Comparison of ENCODE assay signal across 17 cellular contexts in the genomic region with DNA sequence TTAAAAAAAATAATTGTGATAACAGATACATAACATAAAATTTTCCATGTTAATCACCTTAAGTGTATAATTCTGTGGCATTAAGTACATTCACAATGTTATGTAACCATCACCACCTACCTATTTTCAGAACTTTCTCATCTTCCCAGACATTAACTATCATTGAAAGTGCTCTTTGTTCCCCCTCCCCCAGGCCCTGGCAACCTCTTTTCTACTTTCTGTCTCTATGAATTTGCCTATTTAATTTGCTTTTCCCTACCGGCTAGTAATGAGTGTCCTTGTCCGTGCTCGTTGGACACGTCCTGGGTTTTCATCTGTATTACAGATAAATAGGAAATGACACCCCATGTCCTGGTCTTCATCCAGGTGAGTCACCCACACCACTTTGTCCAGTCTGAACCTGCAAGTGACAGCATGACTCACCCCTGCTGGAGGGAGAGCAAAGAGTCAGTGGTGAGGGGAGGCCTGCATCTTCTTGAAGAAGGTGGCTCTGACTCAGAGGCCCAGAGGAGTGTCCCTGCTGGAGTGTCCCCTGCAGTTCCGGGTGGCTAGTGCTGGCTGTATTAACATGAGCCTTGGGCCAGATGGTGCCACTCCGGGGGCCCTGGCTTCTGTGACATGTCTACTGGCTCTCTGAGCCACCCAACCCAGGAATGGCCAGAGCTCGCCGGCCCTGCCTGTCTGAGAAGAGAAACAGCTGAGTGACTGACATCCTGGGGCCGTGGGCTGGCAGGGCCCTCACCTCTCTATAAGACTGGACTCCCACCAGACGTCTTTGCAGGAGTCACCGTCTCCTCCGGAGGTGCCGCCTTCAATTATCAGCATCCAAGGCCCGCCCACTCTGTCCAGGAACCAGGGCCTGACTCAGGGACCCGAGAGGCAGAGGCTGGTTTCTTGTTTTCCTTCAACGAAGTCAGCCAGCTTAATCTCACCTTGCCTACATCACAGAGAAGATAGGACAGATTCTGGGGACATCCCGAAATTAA.
DNase-seq lines count a peak whose midpoint lies in the region; ATAC-seq and TF ChIP-seq lines count a peak whose summit lies in the region.
"Had no signal": no experiment of that assay in that cellular context is flagged by ENCODE, and none has a peak within 500 bp of the region (broad histone marks: within the 10 kb centered on the region; RNA-seq: fewer than 3 reads in every experiment).

No MANE protein-coding gene starts in this region.

- TF ChIP-seq CTCF in H9 (conservative IDR thresholded peaks at IDR 0.05): no peak
- no peak for TF ChIP-seq CTCF in fibroblast of pulmonary artery (IDR thresholded peaks at IDR 0.05; ENCODE audit: low read length, missing control alignments)

- H4K91ac ChIP-seq in H9 (ENCODE audit: insufficient read length, low read depth, low read length): no peak overlapping the region

- no peak overlapping the region for H4K5ac ChIP-seq in H9 (ENCODE audit: insufficient read length, low read depth, low read length)

- H3K4me3 ChIP-seq in fibroblast of pulmonary artery (replicated peaks; ENCODE audit: low read depth, low read length): no peak overlapping the region
- H3K4me3 ChIP-seq: tibial artery had no signal

- H3K27ac ChIP-seq in H9 (ENCODE audit: insufficient read length, low read depth, low read length): no peak overlapping the region
- H3K27ac ChIP-seq: tibial artery had no signal

- no peak overlapping the region for H4K8ac ChIP-seq in H9 (replicated peaks; ENCODE audit: insufficient read length, low read depth, low read length)

- H2AFZ ChIP-seq in H9 (ENCODE audit: low read length): no peak overlapping the region

- H2BK12ac ChIP-seq in H9 (ENCODE audit: insufficient read length, low read depth, low read length): no peak overlapping the region

- no peaks in the 10 kb centered on the region for H4K20me1 ChIP-seq in H9 (ENCODE audit: control insufficient read depth, insufficient read depth, insufficient read length)

- WGBS in H9 (ENCODE audit: extremely low coverage, insufficient read length, low lambda C conversion rate): no CpG with 5 or more reads among the region's 17 CpGs

- H3K79me2 ChIP-seq in H9 (ENCODE audit: insufficient read depth, low read length): no peaks in the 10 kb centered on the region

- H3K14ac ChIP-seq in H9 (ENCODE audit: insufficient read depth, low read length): no peak overlapping the region

- H3K4me1 ChIP-seq in H9 (ENCODE audit: insufficient read depth, low read length): peaks cover 11% of the 10 kb centered on the region; the same call in 1 of the 2 replicates
- H3K4me1 ChIP-seq: tibial artery had no signal

- H3K9ac ChIP-seq in H9 (ENCODE audit: extremely low read depth, insufficient read length, low read length): no peak overlapping the region

- H3K27me3 Mint-ChIP-seq in H9 (ENCODE audit: low read depth): peaks cover 2% of the 10 kb centered on the region

- H3K23ac ChIP-seq in H9 (ENCODE audit: insufficient read length, low read depth, low read length): no peak overlapping the region

- no peaks in the 10 kb centered on the region for H3K27me3 ChIP-seq in H9 (ENCODE audit: insufficient read depth, low read length)

- no peak overlapping the region for H2BK5ac ChIP-seq in H9 (ENCODE audit: insufficient read length, low read length)

- no peak overlapping the region for H3T11ph ChIP-seq in H9 (ENCODE audit: low read length)

- no peaks in the 10 kb centered on the region for H3K79me1 ChIP-seq in H9 (ENCODE audit: insufficient read depth, low read depth, low read length, poor library complexity, severe bottlenecking)

- H3K4me2 ChIP-seq in H9 (ENCODE audit: insufficient read depth, insufficient read length, low read length): no peak overlapping the region

- no peak overlapping the region for H2BK20ac ChIP-seq in H9 (ENCODE audit: low read depth, low read length, poor library complexity, severe bottlenecking)

- no peak overlapping the region for H2BK120ac ChIP-seq in H9 (ENCODE audit: low read depth, low read length, poor library complexity, severe bottlenecking)

- peak overlapping the region in 2 of 3 experiments; percentile 1 to 77; a peak in 3 of 7 replicates for H3K27ac Mint-ChIP-seq in H9
- H3K27ac Mint-ChIP-seq: natural killer cell treated with Interleukin-12 subunit alpha and Interleukin-12 subunit beta and Interleukin-15 and Interleukin-18, amount 100 ng/mL, for 72 hours had no signal

- H3K9me3 Mint-ChIP-seq in H9: peaks cover 0 to 3% of the 10 kb centered on the region in 2 experiments; a peak in 3 of 5 replicates
- H3K9me3 Mint-ChIP-seq: central memory CD8-positive, alpha-beta T cell; natural killer cell treated with Interleukin-12 subunit alpha and Interleukin-12 subunit beta and Interleukin-15 and Interleukin-18, amount 100 ng/mL, for 72 hours had no signal

- H3K4me1 Mint-ChIP-seq in H9: peaks cover 66 to 74% of the 10 kb centered on the region in 2 experiments
- H3K4me1 Mint-ChIP-seq: central memory CD8-positive, alpha-beta T cell had no signal

- H3K9me3 ChIP-seq in H9 (ENCODE audit: control insufficient read depth, low read depth, low read length): no peaks in the 10 kb centered on the region
- H3K9me3 ChIP-seq: tibial artery had no signal

- no peak overlapping the region for H3K4me3 Mint-ChIP-seq in H9
- H3K4me3 Mint-ChIP-seq: central memory CD8-positive, alpha-beta T cell; natural killer cell treated with Interleukin-12 subunit alpha and Interleukin-12 subunit beta and Interleukin-15 and Interleukin-18, amount 100 ng/mL, for 72 hours had no signal

- no peaks in the 10 kb centered on the region for H3K23me2 ChIP-seq in H9 (ENCODE audit: insufficient read length, low read depth, low read length, poor library complexity, severe bottlenecking)

- H3K4ac ChIP-seq in H9 (ENCODE audit: low read depth, low read length): no peak overlapping the region

- H2AK5ac ChIP-seq in H9 (ENCODE audit: insufficient read length, low read length): no peak overlapping the region

- no peak for ATAC-seq in GM19467 (IDR thresholded peaks at IDR 0.05; ENCODE audit: unreplicated experiment)
- ATAC-seq: left ventricle myocardium superior; natural killer cell treated with Interleukin-12 subunit alpha and Interleukin-12 subunit beta and Interleukin-15 and Interleukin-18, amount 100 ng/mL, for 72 hours had no signal

- H3K18ac ChIP-seq in H9 (ENCODE audit: insufficient read length, low read depth, low read length): no peak overlapping the region

- H3K36me3 Mint-ChIP-seq in H9 (ENCODE audit: insufficient read depth in 1 of 3, low read depth in 3 of 3): peaks cover 2 to 4% (median 3%) of the 10 kb centered on the region in 3 experiments; a peak in 2 of 7 replicates
- H3K36me3 Mint-ChIP-seq: natural killer cell treated with Interleukin-12 subunit alpha and Interleukin-12 subunit beta and Interleukin-15 and Interleukin-18, amount 100 ng/mL, for 72 hours had no signal

- DNase-seq in H9: no peak
- DNase-seq in SW480 (ENCODE audit: low spot score): peak; percentile 86
- peak; percentile 16 for DNase-seq in fibroblast of pulmonary artery (ENCODE audit: low read depth)
- peak; percentile 28 for DNase-seq in putamen (ENCODE audit: low spot score)
- DNase-seq in DMS 273 treated with DMSO at 0.1 percent for 48 hours (lab: John Stamatoyannopoulos, UW): no peak
- no peak for DNase-seq in cerebellum (ENCODE audit: low spot score)
- no peak for DNase-seq in NCI-H748 (lab: John Stamatoyannopoulos, UW; ENCODE audit: unreplicated experiment)
- DNase-seq: activated CD8-positive, alpha-beta memory T cell treated with anti-CD3 and anti-CD28 coated beads, Interleukin-2, amount 50 U/mL, for 48 hours; activated naive CD4-positive, alpha-beta T cell treated with anti-CD3 and anti-CD28 coated beads, Interleukin-2, amount 50 U/mL, for 16 hours; hippocampal formation; left ventricle myocardium superior; NCI-H2171; stimulated activated CD4-positive, alpha-beta T cell treated with anti-CD3 and anti-CD28 coated beads, Interleukin-2, amount 100 ng/mL, for 24 hours; tibial artery had no signal

- H3K56ac ChIP-seq in H9 (ENCODE audit: insufficient read length, low read depth, low read length): no peak overlapping the region

- no peak overlapping the region for H2BK15ac ChIP-seq in H9 (ENCODE audit: low read depth, low read length)

Comparison
In these comparisons a context has a peak if more than half of its experiments do, and no peak if none do; other contexts are left out.
1. DNase-seq: peak in SW480 (single experiment), fibroblast of pulmonary artery (single experiment) and putamen (single experiment); none in H9 (single experiment), DMS 273 treated with DMSO at 0.1 percent for 48 hours (single experiment), cerebellum (single experiment) and NCI-H748 (single experiment).